Comparison of ENCODE assay signal across 23 cellular contexts in the genomic region with DNA sequence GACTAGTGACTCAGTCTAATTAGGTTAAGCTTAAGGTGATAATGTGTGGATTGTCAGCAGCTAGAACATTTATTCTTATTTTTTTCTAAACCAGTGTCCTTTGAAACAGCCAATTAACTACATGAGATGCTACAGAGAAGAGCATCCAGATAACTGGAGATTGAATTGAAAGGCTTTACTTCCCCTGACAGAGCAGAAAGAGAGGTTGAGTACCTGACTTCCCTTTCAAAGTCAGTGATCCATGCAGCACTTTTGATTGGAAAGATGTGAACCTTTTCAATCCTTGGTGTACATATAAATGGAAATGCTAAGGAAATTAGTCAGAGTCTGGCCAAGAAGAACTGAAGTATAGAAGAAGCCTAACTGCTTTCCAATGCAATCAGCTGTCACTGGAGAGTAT.
"Had no signal": no experiment of that assay in that cellular context is flagged by ENCODE, and none has a peak within 500 bp of the region (broad histone marks: within the 10 kb centered on the region; RNA-seq: fewer than 3 reads in every experiment).

No MANE protein-coding gene starts in this region.

- H3K9ac ChIP-seq: parathyroid adenoma had no signal

- H3K27ac ChIP-seq: esophagus squamous epithelium, lower lobe of right lung, neutrophil, parathyroid adenoma, right lobe of liver, thoracic aorta, tibial nerve, upper lobe of left lung had no signal

- DNase-seq: cortex of kidney; effector memory CD8-positive, alpha-beta T cell; erythroblast; esophagus squamous epithelium; foreskin melanocyte; glutamatergic neuron; hypothalamus; immature natural killer cell; islet precursor cell; left ventricle myocardium superior; lower lobe of right lung; naive thymus-derived CD8-positive, alpha-beta T cell; nephron progenitor cell; right lobe of liver; small intestine; stimulated activated CD4-positive, alpha-beta T cell treated with anti-CD3 and anti-CD28 coated beads, Interleukin-15, amount 100 ng/mL, for 24 hours; stimulated activated CD4-positive, alpha-beta T cell treated with anti-CD3 and anti-CD28 coated beads, Interleukin-2, amount 100 ng/mL, for 48 hours; stimulated activated naive B cell treated with anti-CD40 and anti-IgM and Interleukin-4, amounts not matched to agents 10 μg/mL and 1 μg/mL and 100 μg/mL, for 72 hours; upper lobe of left lung had no signal

- H3K9me3 ChIP-seq: esophagus squamous epithelium, lower lobe of right lung, neutrophil, right lobe of liver, thoracic aorta, tibial nerve, upper lobe of left lung had no signal

- H3K4me1 ChIP-seq: esophagus squamous epithelium, lower lobe of right lung, parathyroid adenoma, right lobe of liver, tibial nerve, upper lobe of left lung had no signal

- H3K36me3 ChIP-seq: esophagus squamous epithelium, lower lobe of right lung, neutrophil, right lobe of liver, thoracic aorta, tibial nerve, upper lobe of left lung had no signal

- ATAC-seq: effector memory CD8-positive, alpha-beta T cell; left ventricle myocardium superior; lower lobe of right lung; naive thymus-derived CD8-positive, alpha-beta T cell; right lobe of liver; stimulated activated naive B cell treated with anti-CD40 and anti-IgM and Interleukin-4, amounts not matched to agents 10 μg/mL and 1 μg/mL and 100 μg/mL, for 72 hours had no signal

- H3K4me3 ChIP-seq: esophagus squamous epithelium, lower lobe of right lung, right lobe of liver, thoracic aorta, tibial nerve, upper lobe of left lung had no signal

- H2AFZ ChIP-seq: parathyroid adenoma had no signal

- H3K27me3 ChIP-seq: esophagus squamous epithelium, neutrophil, right lobe of liver, tibial nerve, upper lobe of left lung had no signal
